Comparison of ENCODE assay signal across 2 cellular contexts in genomic region chr2:119958642-119959268, GRCh38.
TF ChIP-seq lines count a peak whose summit lies in the region.

No MANE protein-coding gene starts in this region.

TF ChIP-seq in IMR-90, 13 proteins besides CTCF, POLR2A, EP300 and RAD21:
- TF ChIP-seq, protein P1, sequence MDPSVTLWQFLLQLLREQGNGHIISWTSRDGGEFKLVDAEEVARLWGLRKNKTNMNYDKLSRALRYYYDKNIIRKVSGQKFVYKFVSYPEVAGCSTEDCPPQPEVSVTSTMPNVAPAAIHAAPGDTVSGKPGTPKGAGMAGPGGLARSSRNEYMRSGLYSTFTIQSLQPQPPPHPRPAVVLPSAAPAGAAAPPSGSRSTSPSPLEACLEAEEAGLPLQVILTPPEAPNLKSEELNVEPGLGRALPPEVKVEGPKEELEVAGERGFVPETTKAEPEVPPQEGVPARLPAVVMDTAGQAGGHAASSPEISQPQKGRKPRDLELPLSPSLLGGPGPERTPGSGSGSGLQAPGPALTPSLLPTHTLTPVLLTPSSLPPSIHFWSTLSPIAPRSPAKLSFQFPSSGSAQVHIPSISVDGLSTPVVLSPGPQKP (IDR thresholded peaks at IDR 0.05; ENCODE audit: borderline replicate concordance, low read depth, low read length): no peak
- TF ChIP-seq, protein P2, sequence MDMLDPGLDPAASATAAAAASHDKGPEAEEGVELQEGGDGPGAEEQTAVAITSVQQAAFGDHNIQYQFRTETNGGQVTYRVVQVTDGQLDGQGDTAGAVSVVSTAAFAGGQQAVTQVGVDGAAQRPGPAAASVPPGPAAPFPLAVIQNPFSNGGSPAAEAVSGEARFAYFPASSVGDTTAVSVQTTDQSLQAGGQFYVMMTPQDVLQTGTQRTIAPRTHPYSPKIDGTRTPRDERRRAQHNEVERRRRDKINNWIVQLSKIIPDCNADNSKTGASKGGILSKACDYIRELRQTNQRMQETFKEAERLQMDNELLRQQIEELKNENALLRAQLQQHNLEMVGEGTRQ (IDR thresholded peaks at IDR 0.05; ENCODE audit: low read depth, low read length): no peak
- TF ChIP-seq MAFK (IDR thresholded peaks at IDR 0.05; ENCODE audit: low read depth, low read length) (peak; percentile 86), CHD1 (IDR thresholded peaks at IDR 0.05; ENCODE audit: low read depth, low read length) (no peak), MAZ (IDR thresholded peaks at IDR 0.05; ENCODE audit: borderline replicate concordance, low read depth, low read length) (no peak), FOS (IDR thresholded peaks at IDR 0.05; ENCODE audit: low read depth, low read length) (no peak), NFE2L2 (IDR thresholded peaks at IDR 0.05; ENCODE audit: low read depth, low read length) (no peak)
TF ChIP-seq in IMR-90: peak in this region for 1.

TF ChIP-seq in K562, 482 proteins besides CTCF, POLR2A, EP300 and RAD21:
- TF ChIP-seq HMG20B (CRISPR knock-in tag; IDR thresholded peaks at IDR 0.05): no peak
- TF ChIP-seq SIN3A (IDR thresholded peaks at IDR 0.05; ENCODE audit: borderline replicate concordance in 2 of 2, control insufficient read depth in 1 of 2, low read depth in 2 of 2, low read length in 2 of 2): no peak
- TF ChIP-seq JUND (IDR thresholded peaks at IDR 0.05; ENCODE audit: borderline replicate concordance, low read depth, low read length): no peak
- peak; percentile 59; the same call in 1 of the 3 replicates for TF ChIP-seq JUND (tag; IDR thresholded peaks at IDR 0.05; ENCODE audit: borderline replicate concordance, low read depth, low read length)
- no peak for TF ChIP-seq NCOA1 (IDR thresholded peaks at IDR 0.05; ENCODE audit: low read depth)
- TF ChIP-seq MAFG (tag; conservative IDR thresholded peaks at IDR 0.05): peak; percentile 74
- no peak for TF ChIP-seq ZNF197 (CRISPR knock-in tag; IDR thresholded peaks at IDR 0.05; ENCODE audit: low read depth)
- TF ChIP-seq GATAD2B (IDR thresholded peaks at IDR 0.05; ENCODE audit: borderline replicate concordance): no peak
- TF ChIP-seq, protein P3, sequence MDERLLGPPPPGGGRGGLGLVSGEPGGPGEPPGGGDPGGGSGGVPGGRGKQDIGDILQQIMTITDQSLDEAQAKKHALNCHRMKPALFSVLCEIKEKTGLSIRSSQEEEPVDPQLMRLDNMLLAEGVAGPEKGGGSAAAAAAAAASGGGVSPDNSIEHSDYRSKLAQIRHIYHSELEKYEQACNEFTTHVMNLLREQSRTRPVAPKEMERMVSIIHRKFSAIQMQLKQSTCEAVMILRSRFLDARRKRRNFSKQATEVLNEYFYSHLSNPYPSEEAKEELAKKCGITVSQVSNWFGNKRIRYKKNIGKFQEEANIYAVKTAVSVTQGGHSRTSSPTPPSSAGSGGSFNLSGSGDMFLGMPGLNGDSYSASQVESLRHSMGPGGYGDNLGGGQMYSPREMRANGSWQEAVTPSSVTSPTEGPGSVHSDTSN (CRISPR knock-in tag; IDR thresholded peaks at IDR 0.05; ENCODE audit: low read depth): no peak
- TF ChIP-seq, protein P3 (tag; conservative IDR thresholded peaks at IDR 0.05; ENCODE audit: low read depth): peak; percentile 54; the same call in 1 of the 2 replicates
- peak; percentile 19; the same call in 1 of the 2 replicates for TF ChIP-seq MAFK (IDR thresholded peaks at IDR 0.05; ENCODE audit: low read length)
- 0 out of 2 replicates have a peak, but pooled peaks have one; percentile 24 for TF ChIP-seq DPF2 (IDR thresholded peaks at IDR 0.05)
- TF ChIP-seq ZNF316 (IDR thresholded peaks at IDR 0.05): peak; percentile 87
- TF ChIP-seq MEIS2 (IDR thresholded peaks at IDR 0.05; ENCODE audit: partially characterized antibody): peak; percentile 38
- peak; percentile 74 for TF ChIP-seq C11orf30 (IDR thresholded peaks at IDR 0.05; ENCODE audit: low read depth)
- TF ChIP-seq PRDM10 (IDR thresholded peaks at IDR 0.05; ENCODE audit: partially characterized antibody): no peak
